14 cellular contexts compared by ENCODE assay signal in the genomic region with DNA sequence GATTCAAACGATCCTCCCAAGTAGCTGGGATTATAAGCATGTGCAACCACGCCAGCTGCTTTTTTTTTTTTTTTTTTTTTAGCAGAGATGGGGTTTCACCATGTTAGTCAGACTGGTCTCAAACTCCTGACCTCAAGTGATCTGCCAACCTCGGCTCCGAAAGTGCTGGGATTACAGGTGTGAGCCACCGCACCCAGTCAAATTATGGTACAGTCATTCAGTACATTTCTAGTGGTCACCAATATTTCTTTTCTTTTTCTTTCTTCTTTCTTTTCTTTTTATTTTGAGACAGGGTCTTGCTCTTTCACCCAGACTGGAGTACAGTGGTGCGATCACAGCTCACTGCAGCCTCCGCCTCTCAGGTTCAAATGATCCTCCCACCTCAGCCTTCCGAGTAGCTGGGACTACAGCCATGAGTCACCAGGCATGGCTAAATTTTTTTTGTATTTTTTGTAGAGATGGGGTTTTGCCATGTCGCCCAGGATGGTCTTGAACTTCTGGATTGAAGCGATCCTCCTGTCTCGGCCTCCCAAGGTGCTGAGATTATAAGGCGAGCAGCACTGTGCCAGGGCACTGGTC. TPM values are rescaled to one million over a fixed set of nuclear protein-coding genes. Genes with fewer than 3 reads are reported as not detected.
DNase-seq lines count a peak whose midpoint lies in the region; ATAC-seq and TF ChIP-seq lines count a peak whose summit lies in the region.
"Had no signal": no experiment of that assay in that cellular context is flagged by ENCODE, and none has a peak within 500 bp of the region (broad histone marks: within the 10 kb centered on the region; RNA-seq: fewer than 3 reads in every experiment).

No MANE protein-coding gene starts in this region.

- TF ChIP-seq CTCF in mucosa of descending colon (IDR thresholded peaks at IDR 0.05), result no peak

- peak; percentile 53 to 86 for ATAC-seq in activated CD4-positive, CD25-positive, alpha-beta regulatory T cell treated with anti-CD3 and anti-CD28 coated beads, Interleukin-2, amount 50 U/mL, for 24 hours
- ATAC-seq in GM19395 (IDR thresholded peaks at IDR 0.05; ENCODE audit: unreplicated experiment) (peak; percentile 93), HG02840 (IDR thresholded peaks at IDR 0.05; ENCODE audit: low FRiP score, unreplicated experiment) (peak; percentile 79), HG03558 (IDR thresholded peaks at IDR 0.05; ENCODE audit: extremely low read depth, unreplicated experiment) (peak; percentile 76), mucosa of descending colon (no peak)
- ATAC-seq: left lung had no signal

- intact Hi-C loops in mucosa of descending colon (cut with DNase I, micrococcal nuclease), result no loop called here

- no peak for DNase-seq in activated CD4-positive, CD25-positive, alpha-beta regulatory T cell treated with anti-CD3 and anti-CD28 coated beads, Interleukin-2, amount 50 U/mL, for 72 hours
- no peak for DNase-seq in NCI-H2196 (lab: John Stamatoyannopoulos, UW; ENCODE audit: unreplicated experiment)
- no peak for DNase-seq in NCI-H82 (lab: John Stamatoyannopoulos, UW)
- DNase-seq in mucosa of descending colon, result no peak
- DNase-seq: COR-L47, GM23248, head of caudate nucleus, left lung, NCI-H187 treated with DMSO at 0.1 percent for 48 hours had no signal

- H3K4me1 ChIP-seq in mucosa of descending colon (ENCODE audit: low read depth), result no peaks in the 10 kb centered on the region
- H3K4me1 ChIP-seq: left lung had no signal

- H3K9me3 ChIP-seq in mucosa of descending colon, result no peaks in the 10 kb centered on the region
- H3K9me3 ChIP-seq: left lung, neutrophil had no signal

- H3K36me3 ChIP-seq in mucosa of descending colon (ENCODE audit: low read depth), result no peaks in the 10 kb centered on the region
- H3K36me3 ChIP-seq: left lung, neutrophil had no signal

- H3K4me3 ChIP-seq in mucosa of descending colon, result no peak overlapping the region
- H3K4me3 ChIP-seq: GM23248, left lung had no signal

RNA-seq across cellular contexts. Expression of a gene that starts 25.4 kb away (rescaled TPM):
- total RNA-seq in mucosa of descending colon, result 10 to 100 TPM; 29.3 to 36.4 (median 35.4) TPM

RNA-seq across cellular contexts. Expression of a gene that starts 29.2 kb away (rescaled TPM):
- total RNA-seq in mucosa of descending colon, result 10 to 100 TPM; 58.6 to 83.8 (median 75.7) TPM
